Comparison of ENCODE assay signal across 8 cellular contexts in genomic region chr5:179697993-179698934, GRCh38. TPM values are rescaled to one million over a fixed set of nuclear protein-coding genes. Genes with fewer than 3 reads are reported as not detected.
A peak's percentile ranks its signal among the peaks of the same experiment; 100 is the strongest.
DNase-seq lines count a peak whose midpoint lies in the region; ATAC-seq and TF ChIP-seq lines count a peak whose summit lies in the region.

No MANE protein-coding gene starts in this region.

- H3K4me1 Mint-ChIP-seq in naive B cell: peaks cover 25 to 39% (median 35%) of the 10 kb centered on the region in 3 donors
- H3K4me1 Mint-ChIP-seq in stimulated activated effector memory CD8-positive, alpha-beta T cell treated with anti-CD3 and anti-CD28 coated beads, Interleukin-12 subunit alpha, Interleukin-12 subunit beta, amount 100 ng/mL, for 72 hours: peaks cover 37% of the 10 kb centered on the region

- peak overlapping the region; percentile 98 for H3K9ac ChIP-seq in DND-41 (ENCODE audit: low read depth, low read length)

- H4K20me1 ChIP-seq in DND-41 (ENCODE audit: insufficient read depth, low read length): peaks cover 26% of the 10 kb centered on the region

- H3K27ac Mint-ChIP-seq in naive B cell: peak overlapping the region; percentile 83 to 99 (median 96)
- H3K27ac Mint-ChIP-seq in stimulated activated effector memory CD8-positive, alpha-beta T cell treated with anti-CD3 and anti-CD28 coated beads, Interleukin-12 subunit alpha, Interleukin-12 subunit beta, amount 100 ng/mL, for 72 hours: peak overlapping the region; percentile 99

- H3K9me3 ChIP-seq in DND-41 (ENCODE audit: insufficient read depth, low read length, severe bottlenecking): no peaks in the 10 kb centered on the region
- H3K9me3 ChIP-seq in KOPT-K1 (ENCODE audit: insufficient read depth, low read length, poor library complexity, severe bottlenecking): no peaks in the 10 kb centered on the region
- H3K9me3 ChIP-seq in Peyer's patch: no peaks in the 10 kb centered on the region

- H3K27ac ChIP-seq in DND-41 (ENCODE audit: low read length): peak overlapping the region; percentile 93
- peak overlapping the region; percentile 98 for H3K27ac ChIP-seq in KOPT-K1 (ENCODE audit: low read depth, low read length, poor library complexity, severe bottlenecking)
- H3K27ac ChIP-seq in Peyer's patch: peak overlapping the region; percentile 95 to 99 (median 98)

- H3K4me3 Mint-ChIP-seq in naive B cell: peak overlapping the region; percentile 90 to 98 (median 96)
- H3K4me3 Mint-ChIP-seq in stimulated activated effector memory CD8-positive, alpha-beta T cell treated with anti-CD3 and anti-CD28 coated beads, Interleukin-12 subunit alpha, Interleukin-12 subunit beta, amount 100 ng/mL, for 72 hours: peak overlapping the region; percentile 94

- H3K4me1 ChIP-seq in DND-41 (ENCODE audit: insufficient read depth, low read length) (peaks cover 46% of the 10 kb centered on the region), Peyer's patch (peaks cover 0 to 49% (median 4%) of the 10 kb centered on the region in 4 donors)

- H3K27me3 Mint-ChIP-seq in naive B cell: no peaks in the 10 kb centered on the region

- H3K27me3 ChIP-seq in DND-41 (ENCODE audit: insufficient read depth, low read length, poor library complexity) (no peaks in the 10 kb centered on the region), Peyer's patch (no peaks in the 10 kb centered on the region)

- DNase-seq in DND-41: peak; percentile 99
- peak; percentile 98 to 100 (median 99) for DNase-seq in Peyer's patch
- DNase-seq in activated T-helper 1 cell treated with Interleukin-2 at 50 U/mL for 16 hours (ENCODE audit: low read depth): peak; percentile 99
- DNase-seq in fibroblast of gingiva (ENCODE audit: low read depth): peak; percentile 99
- DNase-seq in naive B cell: peak; percentile 99
- DNase-seq in stimulated activated effector memory CD8-positive, alpha-beta T cell treated with anti-CD3 and anti-CD28 coated beads, Interleukin-12 subunit alpha, Interleukin-12 subunit beta, amount 100 ng/mL, for 72 hours (ENCODE audit: low spot score in 2 of 2): peak; percentile 94 to 99

- TF ChIP-seq CTCF in DND-41 (IDR thresholded peaks at IDR 0.05; ENCODE audit: borderline replicate concordance, extremely low read depth, low read length, poor library complexity, severe bottlenecking) (no peak), Peyer's patch (IDR thresholded peaks at IDR 0.05) (peak in 1 of 6 experiments; percentile 12)

- H3K4me2 ChIP-seq in DND-41 (ENCODE audit: insufficient read depth, low read length): peak overlapping the region; percentile 74

- ATAC-seq in DND-41 (ENCODE audit: insufficient read depth, low read depth) (peak; percentile 90), GM21825 (IDR thresholded peaks at IDR 0.05; ENCODE audit: unreplicated experiment) (peak; percentile 92), naive B cell (ENCODE audit: low read depth in 2 of 2) (peak; percentile 85 to 87)
- ATAC-seq in stimulated activated effector memory CD8-positive, alpha-beta T cell treated with anti-CD3 and anti-CD28 coated beads, Interleukin-12 subunit alpha, Interleukin-12 subunit beta, amount 100 ng/mL, for 72 hours: peak; percentile 93

- H3K36me3 ChIP-seq in DND-41 (ENCODE audit: insufficient read depth, low read length): peaks cover 23% of the 10 kb centered on the region
- H3K36me3 ChIP-seq in KOPT-K1 (ENCODE audit: insufficient read depth, low read length): peaks cover 31% of the 10 kb centered on the region
- peaks cover 0 to 15% (median 0%) of the 10 kb centered on the region in 3 donors for H3K36me3 ChIP-seq in Peyer's patch

- H3K9me3 Mint-ChIP-seq in naive B cell: no peaks in the 10 kb centered on the region
- no peaks in the 10 kb centered on the region for H3K9me3 Mint-ChIP-seq in stimulated activated effector memory CD8-positive, alpha-beta T cell treated with anti-CD3 and anti-CD28 coated beads, Interleukin-12 subunit alpha, Interleukin-12 subunit beta, amount 100 ng/mL, for 72 hours

- peak overlapping the region; percentile 81 for H2AFZ ChIP-seq in DND-41 (ENCODE audit: low read depth, low read length)

- peak; percentile 82 to 90 for TF ChIP-seq POLR2A in Peyer's patch (IDR thresholded peaks at IDR 0.05)

- H3K36me3 Mint-ChIP-seq in naive B cell: no peaks in the 10 kb centered on the region
- peaks cover 55% of the 10 kb centered on the region for H3K36me3 Mint-ChIP-seq in stimulated activated effector memory CD8-positive, alpha-beta T cell treated with anti-CD3 and anti-CD28 coated beads, Interleukin-12 subunit alpha, Interleukin-12 subunit beta, amount 100 ng/mL, for 72 hours

- H3K4me3 ChIP-seq in DND-41 (ENCODE audit: low read depth in 1 of 2, low read length in 2 of 2): peak overlapping the region; percentile 77 to 93
- peak overlapping the region; percentile 91 to 99 (median 94) for H3K4me3 ChIP-seq in Peyer's patch

- H3K79me2 ChIP-seq in DND-41 (ENCODE audit: insufficient read depth, low read length): peaks cover 57% of the 10 kb centered on the region

RNA-seq across cellular contexts. Expression of gene CANX, which starts 0.5 kb away (rescaled TPM):
- total RNA-seq in Peyer's patch: 100 to 1,000 TPM; 171 to 324 (median 287) TPM
- polyA plus RNA-seq in naive B cell (ENCODE audit: low read depth in 6 of 6): 100 to 1,000 TPM; 170 to 216 (median 197) TPM

RNA-seq across cellular contexts. Expression of gene CBY3, which starts 17.4 kb away (rescaled TPM):
- total RNA-seq in Peyer's patch: not detected
- polyA plus RNA-seq in naive B cell (ENCODE audit: low read depth in 6 of 6): under 1 TPM in 1 of 6 donors, not detected in 5; 0.39 TPM

RNA-seq across cellular contexts. Expression of gene MAML1, which starts 34.4 kb away (rescaled TPM):
- 10 to 100 TPM; 29.6 to 43.1 (median 37.3) TPM for total RNA-seq in Peyer's patch
- polyA plus RNA-seq in naive B cell (ENCODE audit: low read depth in 6 of 6): 1 to 10 TPM; 2.0 to 9.5 (median 3.4) TPM

Comparison
In these comparisons a context has a peak if more than half of its experiments do, and no peak if none do; other contexts are left out.
1. Peak in every context shown above with its lines: DNase-seq, ATAC-seq, H3K4me3 ChIP-seq and H3K27ac ChIP-seq.